In the genomic region with DNA sequence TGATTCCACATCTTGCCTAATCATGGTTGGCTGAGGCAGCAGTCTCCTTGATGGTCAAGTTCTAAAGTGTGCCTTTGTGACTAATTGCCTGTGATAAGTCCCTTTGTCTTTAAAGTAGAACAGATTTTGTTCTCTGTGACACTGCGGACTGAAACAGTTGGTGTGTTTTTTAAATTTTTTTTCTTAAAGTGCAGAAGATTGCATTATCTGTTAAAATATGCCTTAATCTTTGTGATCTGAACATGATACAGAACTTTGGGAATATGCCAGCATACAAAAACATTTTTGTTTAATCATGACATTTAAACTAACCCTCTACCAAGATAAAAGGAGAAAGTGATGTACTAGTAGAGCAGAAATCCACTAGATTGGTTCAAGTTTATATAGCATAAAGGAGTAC, we compare ENCODE assay signal across 24 cellular contexts.
"Had no signal": no experiment of that assay in that cellular context is flagged by ENCODE, and none has a peak within 500 bp of the region (broad histone marks: within the 10 kb centered on the region; RNA-seq: fewer than 3 reads in every experiment).

No MANE protein-coding gene starts in this region.

- H3K4me2 ChIP-seq: neural progenitor cell had no signal

- H2AFZ ChIP-seq: neural progenitor cell had no signal

- H3K36me3 Mint-ChIP-seq: memory B cell; naive B cell; natural killer cell treated with Interleukin-12 subunit alpha and Interleukin-12 subunit beta and Interleukin-15 and Interleukin-18, amount 100 ng/mL, for 72 hours; neural progenitor cell; stimulated activated effector memory CD8-positive, alpha-beta T cell treated with anti-CD3 and anti-CD28 coated beads, Interleukin-12 subunit alpha, Interleukin-12 subunit beta, amount 100 ng/mL, for 72 hours had no signal

- ATAC-seq: effector memory CD8-positive, alpha-beta T cell; heart right ventricle; left lobe of liver; mucosa of descending colon; natural killer cell treated with Interleukin-12 subunit alpha and Interleukin-12 subunit beta and Interleukin-15 and Interleukin-18, amount 100 ng/mL, for 72 hours; right cardiac atrium; stimulated activated effector memory CD8-positive, alpha-beta T cell treated with anti-CD3 and anti-CD28 coated beads, Interleukin-12 subunit alpha, Interleukin-12 subunit beta, amount 100 ng/mL, for 72 hours had no signal

- H3K4me1 Mint-ChIP-seq: memory B cell; naive B cell; stimulated activated effector memory CD8-positive, alpha-beta T cell treated with anti-CD3 and anti-CD28 coated beads, Interleukin-12 subunit alpha, Interleukin-12 subunit beta, amount 100 ng/mL, for 72 hours had no signal

- H3K27ac ChIP-seq: coronary artery, heart right ventricle, neural progenitor cell, prostate gland, sigmoid colon, stomach, thyroid gland, vagina had no signal

- H3K36me3 ChIP-seq: heart right ventricle, neural progenitor cell, prostate gland, sigmoid colon, stomach, thyroid gland, vagina had no signal

- H3K9me3 ChIP-seq: mucosa of descending colon, prostate gland, sigmoid colon, stomach, thyroid gland, vagina had no signal

- H3K27ac Mint-ChIP-seq: effector memory CD8-positive, alpha-beta T cell; memory B cell; naive B cell; natural killer cell treated with Interleukin-12 subunit alpha and Interleukin-12 subunit beta and Interleukin-15 and Interleukin-18, amount 100 ng/mL, for 72 hours; neural progenitor cell; stimulated activated effector memory CD8-positive, alpha-beta T cell treated with anti-CD3 and anti-CD28 coated beads, Interleukin-12 subunit alpha, Interleukin-12 subunit beta, amount 100 ng/mL, for 72 hours had no signal

- H3K4me1 ChIP-seq: heart right ventricle, prostate gland, sigmoid colon, stomach, thyroid gland, vagina had no signal

- H3K4me3 ChIP-seq: coronary artery, heart right ventricle, lung, mucosa of descending colon, neural progenitor cell, prostate gland, sigmoid colon, stomach, thyroid gland, vagina had no signal

- H3K4me3 Mint-ChIP-seq: effector memory CD8-positive, alpha-beta T cell; memory B cell; naive B cell; natural killer cell treated with Interleukin-12 subunit alpha and Interleukin-12 subunit beta and Interleukin-15 and Interleukin-18, amount 100 ng/mL, for 72 hours; neural progenitor cell; stimulated activated effector memory CD8-positive, alpha-beta T cell treated with anti-CD3 and anti-CD28 coated beads, Interleukin-12 subunit alpha, Interleukin-12 subunit beta, amount 100 ng/mL, for 72 hours had no signal

- H3K9ac ChIP-seq: neural progenitor cell had no signal

- H3K9me3 Mint-ChIP-seq: memory B cell, naive B cell, neural progenitor cell had no signal

- DNase-seq: dermis blood vessel endothelial cell; effector memory CD8-positive, alpha-beta T cell; foreskin melanocyte; glutamatergic neuron; heart right ventricle; hippocampal formation; mucosa of descending colon; naive B cell; sigmoid colon; stimulated activated CD4-positive, alpha-beta T cell treated with anti-CD3 and anti-CD28 coated beads, Interleukin-2, amount 100 ng/mL, for 24 hours; stimulated activated CD4-positive, alpha-beta T cell treated with anti-CD3 and anti-CD28 coated beads, Interleukin-4, amount 100 ng/mL, for 24 hours; stimulated activated naive CD4-positive, alpha-beta T cell treated with Interleukin-2 at 50 U/mL for 16 hours; stomach; thyroid gland had no signal

- H3K27me3 Mint-ChIP-seq: effector memory CD8-positive, alpha-beta T cell; memory B cell; naive B cell; natural killer cell treated with Interleukin-12 subunit alpha and Interleukin-12 subunit beta and Interleukin-15 and Interleukin-18, amount 100 ng/mL, for 72 hours had no signal

- H3K27me3 ChIP-seq: heart right ventricle, neural progenitor cell, sigmoid colon, stomach, thyroid gland, vagina had no signal
